22 cellular contexts compared by ENCODE assay signal in the genomic region with DNA sequence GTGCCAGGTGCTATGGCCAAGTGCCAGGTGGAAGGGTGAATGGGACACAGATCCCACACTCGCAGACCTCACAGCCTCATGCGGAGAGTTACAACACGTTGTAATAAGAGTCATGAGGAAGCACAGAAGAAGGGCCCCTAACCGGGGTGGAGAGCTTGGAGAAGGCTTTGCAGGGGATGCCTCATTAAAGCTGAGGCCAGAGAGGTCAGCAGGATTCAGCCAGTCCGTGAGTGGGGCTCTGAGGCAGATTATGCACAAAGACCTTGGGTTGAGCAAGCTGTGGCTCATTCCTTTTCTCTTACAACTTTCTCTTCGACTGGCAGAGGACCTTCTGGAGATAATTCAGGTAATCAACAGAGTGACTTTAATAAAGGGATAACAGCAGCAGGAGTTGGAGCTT.
"Had no signal": no experiment of that assay in that cellular context is flagged by ENCODE, and none has a peak within 500 bp of the region (broad histone marks: within the 10 kb centered on the region; RNA-seq: fewer than 3 reads in every experiment).

No MANE protein-coding gene starts in this region.

- H3K27me3 ChIP-seq: brain microvascular endothelial cell, esophagus squamous epithelium, heart left ventricle, left lung, right atrium auricular region had no signal

- H3K4me1 ChIP-seq: esophagus squamous epithelium, left lung, prostate gland, right atrium auricular region had no signal

- H3K4me3 Mint-ChIP-seq: activated CD8-positive, alpha-beta memory T cell treated with anti-CD3 and anti-CD28 coated beads, Interleukin-2, amount 10 ng/mL, durations not matched to agents 7 days and 5 days; activated CD8-positive, alpha-beta T cell treated with anti-CD3 and anti-CD28 coated beads for 36 hours; activated naive CD4-positive, alpha-beta T cell treated with anti-CD3 and anti-CD28 coated beads, Interleukin-2, amount 50 U/mL, for 24 hours; natural killer cell; type B pancreatic cell had no signal

- H3K9me3 Mint-ChIP-seq: activated naive CD4-positive, alpha-beta T cell treated with anti-CD3 and anti-CD28 coated beads, Interleukin-2, amount 50 U/mL, for 24 hours; natural killer cell had no signal

- H3K27ac ChIP-seq: brain microvascular endothelial cell, esophagus squamous epithelium, heart left ventricle, left lung, prostate gland, right atrium auricular region, thoracic aorta had no signal

- H3K4me3 ChIP-seq: esophagus squamous epithelium, heart left ventricle, left lung, lung, prostate gland, right atrium auricular region, thoracic aorta had no signal

- ATAC-seq: activated CD8-positive, alpha-beta memory T cell treated with anti-CD3 and anti-CD28 coated beads, Interleukin-2, amount 10 ng/mL, durations not matched to agents 7 days and 5 days; activated CD8-positive, alpha-beta T cell treated with anti-CD3 and anti-CD28 coated beads for 36 hours; heart left ventricle; left lung; natural killer cell had no signal

- H3K27me3 Mint-ChIP-seq: activated CD8-positive, alpha-beta memory T cell treated with anti-CD3 and anti-CD28 coated beads, Interleukin-2, amount 10 ng/mL, durations not matched to agents 7 days and 5 days; activated CD8-positive, alpha-beta T cell treated with anti-CD3 and anti-CD28 coated beads for 36 hours; activated naive CD4-positive, alpha-beta T cell treated with anti-CD3 and anti-CD28 coated beads, Interleukin-2, amount 50 U/mL, for 24 hours had no signal

- H3K27ac Mint-ChIP-seq: activated CD8-positive, alpha-beta memory T cell treated with anti-CD3 and anti-CD28 coated beads, Interleukin-2, amount 10 ng/mL, durations not matched to agents 7 days and 5 days; activated CD8-positive, alpha-beta T cell treated with anti-CD3 and anti-CD28 coated beads for 36 hours; activated naive CD4-positive, alpha-beta T cell treated with anti-CD3 and anti-CD28 coated beads, Interleukin-2, amount 50 U/mL, for 24 hours; natural killer cell; type B pancreatic cell had no signal

- DNase-seq: activated CD4-positive, alpha-beta T cell treated with anti-CD3 and anti-CD28 coated beads for 48 hours; activated CD8-positive, alpha-beta memory T cell treated with anti-CD3 and anti-CD28 coated beads, Interleukin-2, amount 10 ng/mL, durations not matched to agents 7 days and 5 days; activated CD8-positive, alpha-beta T cell treated with anti-CD3 and anti-CD28 coated beads for 36 hours; activated effector memory CD4-positive, alpha-beta T cell treated with anti-CD3 and anti-CD28 coated beads, Interleukin-2, amount 50 U/mL, for 16 hours; activated T-cell treated with anti-CD3 and anti-CD28 coated beads for 4 hours; aorta; brain microvascular endothelial cell; central memory CD4-positive, alpha-beta T cell; effector memory CD4-positive, alpha-beta T cell; esophagus squamous epithelium; heart left ventricle; left lung; natural killer cell; stimulated activated CD4-positive, alpha-beta T cell treated with anti-CD3 and anti-CD28 coated beads, Interleukin-4, amount 100 ng/mL, for 24 hours; stimulated activated naive CD4-positive, alpha-beta T cell treated with Interleukin-2 at 50 U/mL for 16 hours; SW 1271 had no signal

- H3K9me3 ChIP-seq: esophagus squamous epithelium, prostate gland, thoracic aorta had no signal

- H3K36me3 ChIP-seq: brain microvascular endothelial cell, esophagus squamous epithelium, heart left ventricle, left lung, prostate gland, right atrium auricular region, thoracic aorta had no signal

- H3K36me3 Mint-ChIP-seq: activated CD8-positive, alpha-beta memory T cell treated with anti-CD3 and anti-CD28 coated beads, Interleukin-2, amount 10 ng/mL, durations not matched to agents 7 days and 5 days; activated naive CD4-positive, alpha-beta T cell treated with anti-CD3 and anti-CD28 coated beads, Interleukin-2, amount 50 U/mL, for 24 hours; natural killer cell; type B pancreatic cell had no signal
